In the genomic region with DNA sequence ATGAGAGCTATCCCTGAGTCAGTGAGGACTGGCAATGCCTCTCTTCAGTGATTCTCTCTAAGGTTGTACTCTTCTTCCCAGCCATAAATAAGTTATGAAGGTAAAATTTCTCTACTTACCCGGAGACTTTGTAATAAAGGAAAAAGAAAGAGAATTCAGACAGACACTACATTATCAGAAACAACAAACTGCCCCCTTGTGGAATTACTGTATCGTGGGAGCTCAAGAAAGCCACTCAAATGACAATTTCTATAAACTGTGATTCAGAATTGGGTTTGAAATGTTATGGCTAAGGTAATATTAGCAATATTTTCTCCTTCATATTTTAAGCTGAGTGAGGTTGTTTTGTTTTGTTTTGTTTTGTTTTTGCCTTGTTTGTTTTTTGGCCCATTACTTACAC, we compare ENCODE assay signal across 10 cellular contexts.
A peak's percentile ranks its signal among the peaks of the same experiment; 100 is the strongest.
DNase-seq lines count a peak whose midpoint lies in the region; ATAC-seq, FAIRE-seq and TF ChIP-seq lines count a peak whose summit lies in the region.
"Had no signal": no experiment of that assay in that cellular context is flagged by ENCODE, and none has a peak within 500 bp of the region (broad histone marks: within the 10 kb centered on the region; RNA-seq: fewer than 3 reads in every experiment).

No MANE protein-coding gene starts in this region.

- POLR2A ChIA-PET in naive thymus-derived CD4-positive, alpha-beta T cell (lab: Charles Lee), result no interaction called here

- no peaks in the 10 kb centered on the region for H3K27me3 Mint-ChIP-seq in neural progenitor cell (ENCODE audit: insufficient read depth, low read depth)
- peaks cover 7 to 20% (median 14%) of the 10 kb centered on the region in 5 donors for H3K27me3 Mint-ChIP-seq in naive thymus-derived CD4-positive, alpha-beta T cell

- H3K4me3 ChIP-seq in neural progenitor cell, result no peak overlapping the region
- H3K4me3 ChIP-seq in naive thymus-derived CD4-positive, alpha-beta T cell (ENCODE audit: low read length), result no peak overlapping the region
- H3K4me3 ChIP-seq: BLaER1 had no signal

- no peaks in the 10 kb centered on the region for H3K9me3 Mint-ChIP-seq in neural progenitor cell
- H3K9me3 Mint-ChIP-seq in naive thymus-derived CD4-positive, alpha-beta T cell, result peaks cover 0 to 4% (median 0%) of the 10 kb centered on the region in 11 donors

- H3K36me3 Mint-ChIP-seq in neural progenitor cell, result no peaks in the 10 kb centered on the region
- no peaks in the 10 kb centered on the region for H3K36me3 Mint-ChIP-seq in naive thymus-derived CD4-positive, alpha-beta T cell

- no peaks in the 10 kb centered on the region for H3F3A ChIP-seq in neural progenitor cell (ENCODE audit: low read depth)

- peak; percentile 55 for TF ChIP-seq CTCF in neural progenitor cell (IDR thresholded peaks at IDR 0.05)

- FAIRE-seq in frontal cortex (lab: Jason Lieb, UNC), result no peak

- CTCF ChIA-PET in naive thymus-derived CD4-positive, alpha-beta T cell (lab: Charles Lee), result interaction anchor here (1.9 kb wide), 1 partner anchor 11 kb away, joined by 7 read pairs; no protein-coding TSS in a partner anchor

- H3K4me3 Mint-ChIP-seq in neural progenitor cell, result no peak overlapping the region
- no peak overlapping the region for H3K4me3 Mint-ChIP-seq in naive thymus-derived CD4-positive, alpha-beta T cell

- H3K79me2 ChIP-seq in neural progenitor cell (ENCODE audit: low read depth), result no peaks in the 10 kb centered on the region

- H3K9ac ChIP-seq in neural progenitor cell, result no peak overlapping the region
- H3K9ac ChIP-seq: BLaER1 had no signal

- H3K27me3 ChIP-seq in neural progenitor cell, result no peaks in the 10 kb centered on the region
- H3K27me3 ChIP-seq in naive thymus-derived CD4-positive, alpha-beta T cell (ENCODE audit: control insufficient read depth in 2 of 2, insufficient read depth in 2 of 2, low read length in 2 of 2), result no peaks in the 10 kb centered on the region
- H3K27me3 ChIP-seq: BLaER1 had no signal

- H2AFZ ChIP-seq in neural progenitor cell (replicated peaks), result no peak overlapping the region

- H4K20me1 ChIP-seq in neural progenitor cell (ENCODE audit: low read depth), result no peaks in the 10 kb centered on the region
- H4K20me1 ChIP-seq: BLaER1 had no signal

- H3K36me3 ChIP-seq in neural progenitor cell, result no peaks in the 10 kb centered on the region
- H3K36me3 ChIP-seq in naive thymus-derived CD4-positive, alpha-beta T cell (ENCODE audit: control insufficient read depth in 2 of 3, insufficient read depth in 3 of 3, low read length in 3 of 3), result no peaks in the 10 kb centered on the region
- H3K36me3 ChIP-seq: BLaER1 had no signal

- peak; percentile 3 for DNase-seq in NCI-H1694 (lab: John Stamatoyannopoulos, UW)
- DNase-seq in NCI-H1694 treated with DMSO at 0.1 percent for 48 hours (lab: John Stamatoyannopoulos, UW), result no peak
- DNase-seq in HT1080 (ENCODE audit: low read depth), result peak; percentile 13
- DNase-seq in astrocyte of the hippocampus (ENCODE audit: low read depth, low spot score), result peak; percentile 27
- no peak for DNase-seq in neural progenitor cell (ENCODE audit: low spot score)
- DNase-seq in frontal cortex (ENCODE audit: low spot score in 2 of 2), result no peak
- no peak for DNase-seq in naive thymus-derived CD4-positive, alpha-beta T cell
- no peak for DNase-seq in Ammon's horn (ENCODE audit: low spot score)
- DNase-seq: NCI-H69 had no signal

- intact Hi-C loops in naive thymus-derived CD4-positive, alpha-beta T cell (cut with micrococcal nuclease), result no loop called here

- no peak overlapping the region for H3K27ac Mint-ChIP-seq in neural progenitor cell
- H3K27ac Mint-ChIP-seq in naive thymus-derived CD4-positive, alpha-beta T cell, result no peak overlapping the region

- no peaks in the 10 kb centered on the region for H3K9me3 ChIP-seq in neural progenitor cell (ENCODE audit: low read depth)
- H3K9me3 ChIP-seq in naive thymus-derived CD4-positive, alpha-beta T cell (ENCODE audit: control insufficient read depth in 2 of 3, low read length in 3 of 3), result no peaks in the 10 kb centered on the region

- H3K4me2 ChIP-seq in neural progenitor cell, result no peak overlapping the region
- H3K4me2 ChIP-seq: BLaER1 had no signal

- no peak for ATAC-seq in naive thymus-derived CD4-positive, alpha-beta T cell

- no peaks in the 10 kb centered on the region for H3K4me1 Mint-ChIP-seq in neural progenitor cell
- H3K4me1 Mint-ChIP-seq in naive thymus-derived CD4-positive, alpha-beta T cell, result peaks cover 0 to 7% (median 0%) of the 10 kb centered on the region in 7 donors

- H3K27ac ChIP-seq in neural progenitor cell, result no peak overlapping the region
- no peak overlapping the region for H3K27ac ChIP-seq in naive thymus-derived CD4-positive, alpha-beta T cell (ENCODE audit: low read depth, low read length)
- H3K27ac ChIP-seq: BLaER1 had no signal

- H3K4me1 ChIP-seq in neural progenitor cell, result no peaks in the 10 kb centered on the region
- no peaks in the 10 kb centered on the region for H3K4me1 ChIP-seq in naive thymus-derived CD4-positive, alpha-beta T cell (ENCODE audit: control insufficient read depth in 2 of 2, insufficient read depth in 2 of 2, low read length in 2 of 2)
- H3K4me1 ChIP-seq: BLaER1 had no signal

Comparison
In these comparisons a context has a peak if more than half of its experiments do, and no peak if none do; other contexts are left out.
1. DNase-seq: peak in NCI-H1694 (single experiment), HT1080 (single experiment) and astrocyte of the hippocampus (single experiment); none in NCI-H1694 treated with DMSO at 0.1 percent for 48 hours (single experiment), neural progenitor cell (single experiment), frontal cortex (0 of 2), naive thymus-derived CD4-positive, alpha-beta T cell (0 of 9) and Ammon's horn (single experiment).